Comparison of ENCODE assay signal across 14 cellular contexts in the genomic region with DNA sequence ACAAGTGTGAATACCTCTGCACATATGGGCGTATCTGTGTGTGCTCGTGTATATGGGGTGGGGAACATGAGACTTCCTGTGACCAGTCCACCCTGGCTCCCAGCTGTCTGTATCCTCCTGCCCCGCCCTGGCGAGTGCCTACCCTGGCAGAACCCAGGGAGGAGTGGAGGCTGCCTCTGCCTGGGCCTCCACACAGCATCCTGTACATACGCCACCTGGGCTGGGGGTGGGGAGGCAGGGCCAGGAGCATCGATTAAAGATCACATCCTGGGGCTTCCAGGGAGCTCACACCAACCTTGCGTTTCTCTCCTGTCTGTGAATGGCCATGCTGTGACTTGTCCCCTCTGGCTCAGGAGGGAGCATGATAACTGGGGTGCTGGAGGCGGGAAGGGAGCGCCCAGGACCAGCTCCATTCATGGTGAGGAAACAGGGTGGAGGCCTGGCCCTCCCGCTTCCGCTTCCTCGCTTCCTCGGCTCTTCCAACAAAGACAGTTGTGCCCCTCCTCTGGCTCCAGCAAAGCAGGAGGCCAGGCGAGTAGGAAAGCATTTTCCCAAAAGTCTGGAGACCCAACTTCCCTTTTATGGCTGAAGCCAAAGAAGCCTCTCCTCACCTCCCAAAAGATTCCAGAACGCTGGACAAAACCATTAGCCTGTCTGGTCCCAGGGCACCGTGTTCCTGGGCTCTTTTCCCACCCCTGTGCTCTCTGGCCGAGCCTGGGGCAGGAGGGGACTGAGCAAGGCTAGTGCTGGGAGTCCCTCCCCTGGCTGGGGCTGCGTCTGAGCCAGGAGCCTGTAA. TPM values are rescaled to one million over a fixed set of nuclear protein-coding genes. Genes with fewer than 3 reads are reported as not detected.
A peak's percentile ranks its signal among the peaks of the same experiment; 100 is the strongest.
DNase-seq lines count a peak whose midpoint lies in the region; ATAC-seq and TF ChIP-seq lines count a peak whose summit lies in the region.
"Had no signal": no experiment of that assay in that cellular context is flagged by ENCODE, and none has a peak within 500 bp of the region (broad histone marks: within the 10 kb centered on the region; RNA-seq: fewer than 3 reads in every experiment).

No MANE protein-coding gene starts in this region.

- WGBS in heart right ventricle, 2 donors: 43 to 44% methylated on average over 18 of the region's 18 CpGs
- 66% methylated on average over 18 of the region's 18 CpGs; no CpG with 5 or more reads in 1 of the 2 donors for WGBS in transverse colon (ENCODE audit: low coverage in 1 of 2), 2 donors

- H3K36me3 ChIP-seq in heart right ventricle: no peaks in the 10 kb centered on the region
- no peaks in the 10 kb centered on the region for H3K36me3 ChIP-seq in transverse colon

- CTCF ChIA-PET in activated CD8-positive, alpha-beta T cell treated with anti-CD3 and anti-CD28 coated beads for 36 hours (lab: Charles Lee): interaction anchor here (0.9 to 13.0 kb wide), 5 partner anchors 47 to 241 kb away, joined by 3 to 205 read pairs (median 5); no protein-coding TSS in a partner anchor

- in situ Hi-C loops in transverse colon (cut with MboI; ENCODE audit: low pct_ligation_motif_present in 1 of 4, low pct_unique_long_range_greater_than_20kb in 1 of 4, low sequenced_read_pairs in 3 of 4): loop anchor here (5.0 to 10.0 kb wide), 3 partner anchors 81 to 86 kb away; no protein-coding TSS in a partner anchor

- TF ChIP-seq EP300 in transverse colon (IDR thresholded peaks at IDR 0.05; ENCODE audit: low read depth): no peak

- peak overlapping the region; percentile 19 to 91 (median 78) for H3K27ac ChIP-seq in heart right ventricle
- peak overlapping the region; percentile 28 to 86 (median 70) for H3K27ac ChIP-seq in transverse colon
- H3K27ac ChIP-seq: C4-2B, WERI-Rb-1 had no signal

- POLR2A ChIA-PET in activated CD8-positive, alpha-beta T cell treated with anti-CD3 and anti-CD28 coated beads for 36 hours (lab: Charles Lee): interaction anchor here (0.6 to 1.2 kb wide), 2 partner anchors 25 to 82 kb away, joined by 3 read pairs; no protein-coding TSS in a partner anchor

- H3K9me3 ChIP-seq in heart right ventricle (no peaks in the 10 kb centered on the region), transverse colon (no peaks in the 10 kb centered on the region)

- TF ChIP-seq CTCF in brain (conservative IDR thresholded peaks at IDR 0.05) (no peak), heart right ventricle (IDR thresholded peaks at IDR 0.05) (no peak), nephron (IDR thresholded peaks at IDR 0.05; ENCODE audit: unreplicated experiment in 3 of 3) (no peak), transverse colon (IDR thresholded peaks at IDR 0.05) (no peak)
- TF ChIP-seq CTCF in activated CD8-positive, alpha-beta T cell treated with anti-CD3 and anti-CD28 coated beads for 36 hours (IDR thresholded peaks at IDR 0.05): no peak

- TF ChIP-seq POLR2A in transverse colon (IDR thresholded peaks at IDR 0.05): no peak

- peaks cover 0 to 4% (median 0%) of the 10 kb centered on the region in 5 experiments for H3K9me3 Mint-ChIP-seq in brain
- no peaks in the 10 kb centered on the region for H3K9me3 Mint-ChIP-seq in nephron
- no peaks in the 10 kb centered on the region for H3K9me3 Mint-ChIP-seq in activated CD8-positive, alpha-beta T cell treated with anti-CD3 and anti-CD28 coated beads for 36 hours

- H3K4me1 Mint-ChIP-seq in brain (peaks cover 21% of the 10 kb centered on the region), nephron (peaks cover 15% of the 10 kb centered on the region)
- peaks cover 2% of the 10 kb centered on the region for H3K4me1 Mint-ChIP-seq in activated CD8-positive, alpha-beta T cell treated with anti-CD3 and anti-CD28 coated beads for 36 hours (ENCODE audit: low read depth)

- peaks cover 0 to 6% (median 0%) of the 10 kb centered on the region in 7 donors for H3K27me3 ChIP-seq in heart right ventricle
- H3K27me3 ChIP-seq in transverse colon: no peaks in the 10 kb centered on the region

- H3K4me3 Mint-ChIP-seq in brain: no peak overlapping the region
- H3K4me3 Mint-ChIP-seq in nephron: peak overlapping the region in 1 of 3 experiments; percentile 32
- H3K4me3 Mint-ChIP-seq in activated CD8-positive, alpha-beta T cell treated with anti-CD3 and anti-CD28 coated beads for 36 hours: no peak overlapping the region

- peak; percentile 8 to 61 (median 52) for ATAC-seq in heart right ventricle
- ATAC-seq in activated CD8-positive, alpha-beta T cell treated with anti-CD3 and anti-CD28 coated beads for 36 hours: no peak
- no peak for ATAC-seq in HG02759 (IDR thresholded peaks at IDR 0.05; ENCODE audit: unreplicated experiment)
- no peak for ATAC-seq in HG02571 (IDR thresholded peaks at IDR 0.05; ENCODE audit: unreplicated experiment)
- ATAC-seq: stimulated activated naive CD8-positive, alpha-beta T cell treated with anti-CD3 and anti-CD28 coated beads, Interleukin-15, Interleukin-2, amounts not matched to agents 100 U/mL and 50 U/mL, for 24 hours had no signal

- H3K36me3 Mint-ChIP-seq in brain (no peaks in the 10 kb centered on the region), nephron (ENCODE audit: low read depth) (no peaks in the 10 kb centered on the region)
- no peaks in the 10 kb centered on the region for H3K36me3 Mint-ChIP-seq in activated CD8-positive, alpha-beta T cell treated with anti-CD3 and anti-CD28 coated beads for 36 hours (ENCODE audit: low read depth)

- H3K4me3 ChIP-seq in heart right ventricle (peak overlapping the region in 2 of 10 donors; percentile 18 to 34), transverse colon (no peak overlapping the region)

- peaks cover 13 to 58% (median 54%) of the 10 kb centered on the region in 9 donors for H3K4me1 ChIP-seq in heart right ventricle
- H3K4me1 ChIP-seq in transverse colon: peaks cover 6 to 21% (median 14%) of the 10 kb centered on the region in 4 donors

- intact Hi-C loops in heart right ventricle (cut with DNase I): loop anchor here in 4 of 10 donors (2.0 to 5.0 kb wide), 3 partner anchors 47 to 51 kb away; a partner anchor contains a TSS
- intact Hi-C loops in transverse colon (cut with DNase I; ENCODE audit: low total_unique reads): loop anchor here (5.0 kb wide), 1 partner anchor 86 kb away; no protein-coding TSS in a partner anchor
- intact Hi-C loops in activated CD8-positive, alpha-beta T cell treated with anti-CD3 and anti-CD28 coated beads for 36 hours (cut with micrococcal nuclease): no loop called here

- H3K27me3 Mint-ChIP-seq in brain (peaks cover 18% of the 10 kb centered on the region), nephron (ENCODE audit: low read depth) (peaks cover 14% of the 10 kb centered on the region)
- H3K27me3 Mint-ChIP-seq in activated CD8-positive, alpha-beta T cell treated with anti-CD3 and anti-CD28 coated beads for 36 hours: peaks cover 3% of the 10 kb centered on the region

- H3K27ac Mint-ChIP-seq in brain: peak overlapping the region; percentile 22 to 58 (median 53)
- peak overlapping the region; percentile 56 to 85 (median 84) for H3K27ac Mint-ChIP-seq in nephron
- no peak overlapping the region for H3K27ac Mint-ChIP-seq in activated CD8-positive, alpha-beta T cell treated with anti-CD3 and anti-CD28 coated beads for 36 hours
- H3K27ac Mint-ChIP-seq: progenitor cell of endocrine pancreas had no signal

- DNase-seq in heart right ventricle: peak; percentile 45 to 57
- no peak for DNase-seq in transverse colon
- no peak for DNase-seq in activated CD8-positive, alpha-beta T cell treated with anti-CD3 and anti-CD28 coated beads for 36 hours
- no peak for DNase-seq in NCI-H2029 treated with DMSO at 0.1 percent for 48 hours (lab: John Stamatoyannopoulos, UW)
- DNase-seq: amygdala; MM.1S; stimulated activated naive CD8-positive, alpha-beta T cell treated with anti-CD3 and anti-CD28 coated beads, Interleukin-15, Interleukin-2, amounts not matched to agents 100 U/mL and 50 U/mL, for 24 hours; WERI-Rb-1 had no signal

RNA-seq across cellular contexts. Expression of a gene that starts 23.0 kb away (rescaled TPM):
- 5.5 TPM for polyA plus RNA-seq in brain (ENCODE audit: insufficient read depth, low read depth, low replicate concordance)
- total RNA-seq in heart right ventricle: 10 to 100 TPM in 4 of 10 donors, 1 to 10 TPM in 6; 3.2 to 18.3 (median 7.8) TPM
- polyA plus RNA-seq in heart right ventricle: 10 to 100 TPM in 1 of 2 donors, under 1 TPM in 1; 0.75 to 13.0 TPM
- total RNA-seq in transverse colon: 1 to 10 TPM in 1 of 4 donors, under 1 TPM in 3; 0.37 to 2.0 (median 0.72) TPM
- total RNA-seq in activated CD8-positive, alpha-beta T cell treated with anti-CD3 and anti-CD28 coated beads for 36 hours: under 1 TPM; 0.07 to 0.27 TPM

RNA-seq across cellular contexts. Expression of a gene that starts 48.3 kb away (rescaled TPM):
- 6.8 TPM for polyA plus RNA-seq in brain (ENCODE audit: insufficient read depth, low read depth, low replicate concordance)
- 10 to 100 TPM; 13.9 to 41.5 (median 23.8) TPM for total RNA-seq in heart right ventricle
- polyA plus RNA-seq in heart right ventricle: 10 to 100 TPM; 10.9 to 17.0 TPM
- total RNA-seq in transverse colon: 10 to 100 TPM; 12.0 to 18.7 (median 14.7) TPM
- 1 to 10 TPM; 5.6 TPM for total RNA-seq in activated CD8-positive, alpha-beta T cell treated with anti-CD3 and anti-CD28 coated beads for 36 hours

Comparison
In these comparisons a context has a peak if more than half of its experiments do, and no peak if none do; other contexts are left out.
1. ATAC-seq: peak in heart right ventricle (8 of 8); none in activated CD8-positive, alpha-beta T cell treated with anti-CD3 and anti-CD28 coated beads for 36 hours (single experiment), HG02759 (single experiment) and HG02571 (single experiment).
2. DNase-seq: peak in heart right ventricle (2 of 2); none in transverse colon (single experiment), activated CD8-positive, alpha-beta T cell treated with anti-CD3 and anti-CD28 coated beads for 36 hours (single experiment) and NCI-H2029 treated with DMSO at 0.1 percent for 48 hours (single experiment).